ENCODE assay signal across 8 cellular contexts in the genomic region with DNA sequence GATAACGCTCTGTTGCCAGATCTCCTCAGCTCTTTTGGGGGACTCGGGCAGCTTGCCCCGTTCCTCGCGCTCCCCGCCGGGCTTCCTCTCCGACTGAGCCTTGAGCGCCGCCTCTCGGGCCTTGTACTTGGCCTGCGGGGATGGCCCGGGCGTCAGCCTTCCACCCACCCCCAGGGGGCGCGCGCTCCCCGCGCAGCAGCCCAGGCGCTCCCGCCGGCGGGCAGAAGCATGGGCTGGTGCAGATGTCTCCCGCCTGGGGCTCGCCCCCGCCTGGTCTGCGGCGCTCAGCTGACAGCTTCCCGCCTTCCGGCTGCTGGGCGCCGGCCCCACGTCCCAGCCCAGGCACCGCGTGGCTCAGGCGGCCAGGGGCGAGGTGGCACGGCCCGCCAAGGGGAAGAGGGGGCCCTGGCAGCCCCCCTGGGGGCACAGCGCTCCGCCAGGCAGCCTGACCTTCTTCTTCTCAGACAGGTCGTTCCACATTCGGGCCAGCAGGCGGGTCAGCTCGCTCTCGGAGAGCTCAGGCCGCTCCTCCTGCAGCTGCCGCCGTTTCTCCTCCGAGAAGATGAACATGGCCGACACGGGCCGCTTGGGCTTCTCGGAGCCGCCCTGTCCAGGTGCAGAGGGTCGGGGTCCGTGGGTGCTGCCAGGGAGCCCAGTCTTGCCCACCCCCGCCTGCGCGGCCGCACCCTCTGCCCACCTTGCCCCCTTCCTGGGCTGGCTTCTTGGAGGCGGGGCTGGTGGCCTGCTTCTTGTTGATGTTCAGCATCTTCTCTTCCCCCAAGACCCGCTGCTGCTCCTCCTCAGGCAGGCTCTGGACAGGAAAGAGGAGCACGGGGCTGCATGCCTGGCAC. TPM values are rescaled to one million over a fixed set of nuclear protein-coding genes. Genes with fewer than 3 reads are reported as not detected.
DNase-seq lines count a peak whose midpoint lies in the region; ATAC-seq and TF ChIP-seq lines count a peak whose summit lies in the region.

No MANE protein-coding gene starts in this region.

- no peaks in the 10 kb centered on the region for H3K27me3 Mint-ChIP-seq in activated T-helper 2 cell treated with anti-CD3 and anti-CD28 coated beads, Interferon-gamma antibody, Interleukin-2, Interleukin-4, amounts not matched to agents 10 μg/mL and 5 μg/mL and 100 μg/mL, durations not matched to agents 14 hours and 24 hours and 36 hours (ENCODE audit: low read depth)

- peak; percentile 87 for DNase-seq in AG10803 (ENCODE audit: low read depth)
- peak; percentile 93 for DNase-seq in RPMI8226
- peak; percentile 91 for DNase-seq in activated T-helper 2 cell treated with anti-CD3 and anti-CD28 coated beads, Interferon-gamma antibody, Interleukin-2, Interleukin-4, amounts not matched to agents 10 μg/mL and 5 μg/mL and 100 μg/mL, durations not matched to agents 14 hours and 24 hours and 36 hours (ENCODE audit: low spot score)
- DNase-seq in fibroblast of the conjunctiva (ENCODE audit: low read depth) = peak; percentile 80
- peak; percentile 78 for DNase-seq in neuronal stem cell (ENCODE audit: low spot score)
- DNase-seq in substantia nigra (lab: John Stamatoyannopoulos, UW) = peak; percentile 50 to 95 (median 81)

- peak overlapping the region; percentile 71 for H3K4ac ChIP-seq in neuronal stem cell (ENCODE audit: low read length)

- H2AK5ac ChIP-seq in neuronal stem cell (ENCODE audit: low read depth, low read length) = peak overlapping the region; percentile 74

- H2BK120ac ChIP-seq in neuronal stem cell (ENCODE audit: low read depth, low read length) = no peak overlapping the region

- TF ChIP-seq CTCF in AG10803 (conservative IDR thresholded peaks at IDR 0.05; ENCODE audit: low read length) = peak; percentile 74

- no peaks in the 10 kb centered on the region for H3K27me3 ChIP-seq in neuronal stem cell (ENCODE audit: control insufficient read depth in 3 of 3, insufficient read depth in 3 of 3, low read depth in 1 of 3, low read length in 3 of 3)

- H2BK5ac ChIP-seq in neuronal stem cell (ENCODE audit: low read length) = peak overlapping the region; percentile 72

- no peak overlapping the region for H3K4me3 ChIP-seq in AG10803 (ENCODE audit: low read length)
- H3K4me3 ChIP-seq in neuronal stem cell (ENCODE audit: low read length in 2 of 2) = no peak overlapping the region

- no peak overlapping the region for H2BK12ac ChIP-seq in neuronal stem cell (ENCODE audit: low read length)

- no peak overlapping the region for H3K14ac ChIP-seq in neuronal stem cell (ENCODE audit: low read length)

- intact Hi-C loops in activated T-helper 2 cell treated with anti-CD3 and anti-CD28 coated beads, Interferon-gamma antibody, Interleukin-2, Interleukin-4, amounts not matched to agents 10 μg/mL and 5 μg/mL and 100 μg/mL, durations not matched to agents 14 hours and 24 hours and 36 hours (cut with micrococcal nuclease) = loop anchor here (1.0 kb wide), 4 partner anchors 8 to 121 kb away; partner anchors contain the start of gene SLC25A39

- peaks cover 50 to 91% of the 10 kb centered on the region in 2 donors for H3K36me3 ChIP-seq in neuronal stem cell (replicated peaks in 1 of 2; ENCODE audit: control insufficient read depth in 2 of 2, insufficient read depth in 2 of 2, low read length in 2 of 2)

- WGBS in neuronal stem cell (ENCODE audit: extremely low coverage in 2 of 2, insufficient read length in 2 of 2, insufficient replicate concordance in 1 of 2), 2 donors = no CpG with 5 or more reads among the region's 64 CpGs

- H3K79me1 ChIP-seq in neuronal stem cell (ENCODE audit: low read depth, low read length) = peaks cover 8% of the 10 kb centered on the region

- H3K9me3 Mint-ChIP-seq in activated T-helper 2 cell treated with anti-CD3 and anti-CD28 coated beads, Interferon-gamma antibody, Interleukin-2, Interleukin-4, amounts not matched to agents 10 μg/mL and 5 μg/mL and 100 μg/mL, durations not matched to agents 14 hours and 24 hours and 36 hours = no peaks in the 10 kb centered on the region

- H3K23ac ChIP-seq in neuronal stem cell (ENCODE audit: low read depth, low read length, poor library complexity) = peak overlapping the region; percentile 39

- peak overlapping the region; percentile 32 for H4K8ac ChIP-seq in neuronal stem cell (ENCODE audit: low read depth, low read length)

- H3K9me3 ChIP-seq in neuronal stem cell (replicated peaks in 1 of 2; ENCODE audit: control insufficient read depth in 2 of 2, insufficient read depth in 1 of 2, low read depth in 1 of 2, low read length in 2 of 2) = peaks cover 0 to 1% of the 10 kb centered on the region in 2 donors

- no peak overlapping the region for H2BK15ac ChIP-seq in neuronal stem cell (ENCODE audit: low read length)

- H3K4me3 Mint-ChIP-seq in activated T-helper 2 cell treated with anti-CD3 and anti-CD28 coated beads, Interferon-gamma antibody, Interleukin-2, Interleukin-4, amounts not matched to agents 10 μg/mL and 5 μg/mL and 100 μg/mL, durations not matched to agents 14 hours and 24 hours and 36 hours (ENCODE audit: low read depth) = peak overlapping the region; percentile 75

- H2AFZ ChIP-seq in neuronal stem cell (ENCODE audit: low read length) = no peak overlapping the region

- peaks cover 23% of the 10 kb centered on the region for H3K4me1 Mint-ChIP-seq in activated T-helper 2 cell treated with anti-CD3 and anti-CD28 coated beads, Interferon-gamma antibody, Interleukin-2, Interleukin-4, amounts not matched to agents 10 μg/mL and 5 μg/mL and 100 μg/mL, durations not matched to agents 14 hours and 24 hours and 36 hours (ENCODE audit: low read depth)

- peak overlapping the region; percentile 88 for H3K27ac Mint-ChIP-seq in activated T-helper 2 cell treated with anti-CD3 and anti-CD28 coated beads, Interferon-gamma antibody, Interleukin-2, Interleukin-4, amounts not matched to agents 10 μg/mL and 5 μg/mL and 100 μg/mL, durations not matched to agents 14 hours and 24 hours and 36 hours

- no peak overlapping the region for H3K18ac ChIP-seq in neuronal stem cell (ENCODE audit: low read length)

- no peak overlapping the region for H4K91ac ChIP-seq in neuronal stem cell (ENCODE audit: low read depth, low read length, poor library complexity)

- H3K9ac ChIP-seq in neuronal stem cell (ENCODE audit: low read depth, low read length, poor library complexity) = peak overlapping the region; percentile 68

- peaks cover 86% of the 10 kb centered on the region for H3K36me3 Mint-ChIP-seq in activated T-helper 2 cell treated with anti-CD3 and anti-CD28 coated beads, Interferon-gamma antibody, Interleukin-2, Interleukin-4, amounts not matched to agents 10 μg/mL and 5 μg/mL and 100 μg/mL, durations not matched to agents 14 hours and 24 hours and 36 hours (ENCODE audit: low read depth)

- peak overlapping the region; percentile 39 for H3K4me2 ChIP-seq in neuronal stem cell (ENCODE audit: insufficient read depth, low read length, poor library complexity, severe bottlenecking)

- TF ChIP-seq POLR2A in GM19099 (IDR thresholded peaks at IDR 0.05; ENCODE audit: extremely low read depth, insufficient read length, low read depth) = peak; percentile 56

- H3K4me1 ChIP-seq in neuronal stem cell (ENCODE audit: control insufficient read depth in 2 of 2, insufficient read depth in 1 of 2, low read depth in 1 of 2, low read length in 2 of 2) = peaks cover 0 to 2% of the 10 kb centered on the region in 2 donors

- no peak overlapping the region for H3K27ac ChIP-seq in neuronal stem cell (replicated peaks; ENCODE audit: low read length)
- H3K27ac ChIP-seq in substantia nigra (ENCODE audit: low read depth, low read length, poor library complexity, severe bottlenecking) = peak overlapping the region; percentile 79

- peak; percentile 70 for ATAC-seq in HG03521 (IDR thresholded peaks at IDR 0.05; ENCODE audit: unreplicated experiment)

RNA-seq across cellular contexts. Expression of gene UBTF, which starts 8.9 kb away (rescaled TPM):
- total RNA-seq in activated T-helper 2 cell treated with anti-CD3 and anti-CD28 coated beads, Interferon-gamma antibody, Interleukin-2, Interleukin-4, amounts not matched to agents 10 μg/mL and 5 μg/mL and 100 μg/mL, durations not matched to agents 14 hours and 24 hours and 36 hours = 177 and 181 TPM in 2 replicates
- polyA plus RNA-seq in neuronal stem cell (2013, experiment 1 of 2) = 26.7 TPM
- 27.4 TPM for polyA plus RNA-seq in neuronal stem cell (2013, experiment 2 of 2)

RNA-seq across cellular contexts. Expression of gene ATXN7L3, which starts 10.9 kb away (rescaled TPM):
- total RNA-seq in activated T-helper 2 cell treated with anti-CD3 and anti-CD28 coated beads, Interferon-gamma antibody, Interleukin-2, Interleukin-4, amounts not matched to agents 10 μg/mL and 5 μg/mL and 100 μg/mL, durations not matched to agents 14 hours and 24 hours and 36 hours = 107 and 113 TPM in 2 replicates
- polyA plus RNA-seq in neuronal stem cell (2013, experiment 1 of 2) = 45.0 TPM
- 44.5 TPM for polyA plus RNA-seq in neuronal stem cell (2013, experiment 2 of 2)

RNA-seq across cellular contexts. Expression of gene TMUB2, which starts 23.8 kb away (rescaled TPM):
- total RNA-seq in activated T-helper 2 cell treated with anti-CD3 and anti-CD28 coated beads, Interferon-gamma antibody, Interleukin-2, Interleukin-4, amounts not matched to agents 10 μg/mL and 5 μg/mL and 100 μg/mL, durations not matched to agents 14 hours and 24 hours and 36 hours = 20.4 and 20.9 TPM in 2 replicates
- polyA plus RNA-seq in neuronal stem cell (2013, experiment 1 of 2) = 22.0 TPM
- polyA plus RNA-seq in neuronal stem cell (2013, experiment 2 of 2) = 22.0 TPM

RNA-seq across cellular contexts. Expression of gene ASB16, which starts 40.1 kb away (rescaled TPM):
- 0.21 and 0.59 TPM in 2 replicates for total RNA-seq in activated T-helper 2 cell treated with anti-CD3 and anti-CD28 coated beads, Interferon-gamma antibody, Interleukin-2, Interleukin-4, amounts not matched to agents 10 μg/mL and 5 μg/mL and 100 μg/mL, durations not matched to agents 14 hours and 24 hours and 36 hours
- 0.13 TPM for polyA plus RNA-seq in neuronal stem cell (2013, experiment 1 of 2)
- 0.07 TPM for polyA plus RNA-seq in neuronal stem cell (2013, experiment 2 of 2)

RNA-seq across cellular contexts. Expression of gene SLC4A1, which starts 57.4 kb away (rescaled TPM):
- not detected in 2 replicates for total RNA-seq in activated T-helper 2 cell treated with anti-CD3 and anti-CD28 coated beads, Interferon-gamma antibody, Interleukin-2, Interleukin-4, amounts not matched to agents 10 μg/mL and 5 μg/mL and 100 μg/mL, durations not matched to agents 14 hours and 24 hours and 36 hours
- 0.03 TPM for polyA plus RNA-seq in neuronal stem cell (2013, experiment 1 of 2)
- polyA plus RNA-seq in neuronal stem cell (2013, experiment 2 of 2) = not detected
